In genomic region chr3:184386047-184386806, GRCh38 we compare ENCODE assay signal across 1 cellular context.
A peak's percentile ranks its signal among the peaks of the same experiment; 100 is the strongest.
TF ChIP-seq lines count a peak whose summit lies in the region.

No MANE protein-coding gene starts in this region.

TF ChIP-seq in K562, 482 proteins besides CTCF, POLR2A, EP300 and RAD21:
- TF ChIP-seq, protein P1, sequence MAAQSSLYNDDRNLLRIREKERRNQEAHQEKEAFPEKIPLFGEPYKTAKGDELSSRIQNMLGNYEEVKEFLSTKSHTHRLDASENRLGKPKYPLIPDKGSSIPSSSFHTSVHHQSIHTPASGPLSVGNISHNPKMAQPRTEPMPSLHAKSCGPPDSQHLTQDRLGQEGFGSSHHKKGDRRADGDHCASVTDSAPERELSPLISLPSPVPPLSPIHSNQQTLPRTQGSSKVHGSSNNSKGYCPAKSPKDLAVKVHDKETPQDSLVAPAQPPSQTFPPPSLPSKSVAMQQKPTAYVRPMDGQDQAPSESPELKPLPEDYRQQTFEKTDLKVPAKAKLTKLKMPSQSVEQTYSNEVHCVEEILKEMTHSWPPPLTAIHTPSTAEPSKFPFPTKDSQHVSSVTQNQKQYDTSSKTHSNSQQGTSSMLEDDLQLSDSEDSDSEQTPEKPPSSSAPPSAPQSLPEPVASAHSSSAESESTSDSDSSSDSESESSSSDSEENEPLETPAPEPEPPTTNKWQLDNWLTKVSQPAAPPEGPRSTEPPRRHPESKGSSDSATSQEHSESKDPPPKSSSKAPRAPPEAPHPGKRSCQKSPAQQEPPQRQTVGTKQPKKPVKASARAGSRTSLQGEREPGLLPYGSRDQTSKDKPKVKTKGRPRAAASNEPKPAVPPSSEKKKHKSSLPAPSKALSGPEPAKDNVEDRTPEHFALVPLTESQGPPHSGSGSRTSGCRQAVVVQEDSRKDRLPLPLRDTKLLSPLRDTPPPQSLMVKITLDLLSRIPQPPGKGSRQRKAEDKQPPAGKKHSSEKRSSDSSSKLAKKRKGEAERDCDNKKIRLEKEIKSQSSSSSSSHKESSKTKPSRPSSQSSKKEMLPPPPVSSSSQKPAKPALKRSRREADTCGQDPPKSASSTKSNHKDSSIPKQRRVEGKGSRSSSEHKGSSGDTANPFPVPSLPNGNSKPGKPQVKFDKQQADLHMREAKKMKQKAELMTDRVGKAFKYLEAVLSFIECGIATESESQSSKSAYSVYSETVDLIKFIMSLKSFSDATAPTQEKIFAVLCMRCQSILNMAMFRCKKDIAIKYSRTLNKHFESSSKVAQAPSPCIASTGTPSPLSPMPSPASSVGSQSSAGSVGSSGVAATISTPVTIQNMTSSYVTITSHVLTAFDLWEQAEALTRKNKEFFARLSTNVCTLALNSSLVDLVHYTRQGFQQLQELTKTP (IDR thresholded peaks at IDR 0.05; ENCODE audit: low read depth in 1 of 2, partially characterized antibody in 2 of 2), result no peak
- TF ChIP-seq ZBTB7A (IDR thresholded peaks at IDR 0.05; ENCODE audit: borderline replicate concordance, control insufficient read depth, low read depth, low read length), result peak; percentile 47; the same call in 1 of the 2 replicates
